In genomic region chr2:226358688-226359087, GRCh38 we compare ENCODE assay signal across 23 cellular contexts.
"Had no signal": no experiment of that assay in that cellular context is flagged by ENCODE, and none has a peak within 500 bp of the region (broad histone marks: within the 10 kb centered on the region; RNA-seq: fewer than 3 reads in every experiment).

No MANE protein-coding gene starts in this region.

- DNase-seq: hypothalamus; immature natural killer cell; kidney; left colon; left ventricle myocardium inferior; mesendoderm; naive B cell; natural killer cell; nephron progenitor cell; ovary; retina; right cardiac atrium; spleen; stimulated activated CD4-positive, alpha-beta T cell treated with anti-CD3 and anti-CD28 coated beads, Interleukin-4, amount 100 ng/mL, for 24 hours; stimulated activated naive CD4-positive, alpha-beta T cell; substantia nigra; upper lobe of left lung had no signal

- H3K27ac ChIP-seq: left ventricle myocardium inferior, ovary, prostate gland, skin epidermis, spleen, tibial nerve, upper lobe of left lung had no signal

- ATAC-seq: left colon; natural killer cell; right cardiac atrium; sciatic nerve; stimulated activated effector memory CD8-positive, alpha-beta T cell treated with anti-CD3 and anti-CD28 coated beads, Interleukin-12 subunit alpha, Interleukin-12 subunit beta, amount 100 ng/mL, for 72 hours had no signal

- H3K27me3 ChIP-seq: ovary, tibial nerve, upper lobe of left lung had no signal

- H3K36me3 ChIP-seq: left ventricle myocardium inferior, ovary, prostate gland, spleen, tibial nerve, upper lobe of left lung had no signal

- H3K9me3 ChIP-seq: ovary, prostate gland, spleen, tibial nerve, upper lobe of left lung had no signal

- H3K4me1 ChIP-seq: prostate gland, spleen, tibial nerve, upper lobe of left lung had no signal

- H3K4me3 ChIP-seq: left ventricle myocardium inferior, lung, ovary, prostate gland, skin epidermis, spleen, tibial nerve, upper lobe of left lung had no signal
